Comparison of ENCODE assay signal across 18 cellular contexts in the genomic region with DNA sequence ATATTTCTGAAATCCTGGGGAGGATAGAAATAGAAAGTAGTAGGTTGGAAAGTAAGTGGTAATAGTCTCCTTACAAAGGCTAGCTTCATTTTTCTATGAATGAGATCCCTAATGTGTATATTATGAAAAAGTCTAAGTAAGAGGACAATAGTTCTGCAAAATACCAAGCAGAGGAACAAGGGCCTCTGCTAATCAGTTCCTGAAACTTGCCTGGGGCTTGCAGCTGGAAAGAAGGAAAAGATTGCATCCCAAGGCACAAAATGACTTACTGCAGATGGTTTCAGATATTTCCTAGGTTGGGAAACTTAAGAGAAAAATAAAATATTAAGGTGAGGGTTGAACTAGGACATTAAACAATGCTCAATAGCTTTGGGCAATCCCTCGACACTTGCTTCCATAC.
A peak's percentile ranks its signal among the peaks of the same experiment; 100 is the strongest.
DNase-seq lines count a peak whose midpoint lies in the region; ATAC-seq and TF ChIP-seq lines count a peak whose summit lies in the region.
"Had no signal": no experiment of that assay in that cellular context is flagged by ENCODE, and none has a peak within 500 bp of the region (broad histone marks: within the 10 kb centered on the region; RNA-seq: fewer than 3 reads in every experiment).

No MANE protein-coding gene starts in this region.

- no peak overlapping the region for H2AK5ac ChIP-seq in trophoblast cell (ENCODE audit: low read length)

- H3K9me3 ChIP-seq in SK-N-MC (ENCODE audit: low read depth, low read length) = 0 out of 2 replicates have a peak, but pooled peaks cover 4% of the 10 kb centered on the region
- no peaks in the 10 kb centered on the region for H3K9me3 ChIP-seq in trophoblast cell (ENCODE audit: insufficient read depth, low read depth, low read length)
- no peaks in the 10 kb centered on the region for H3K9me3 ChIP-seq in sigmoid colon
- no peaks in the 10 kb centered on the region for H3K9me3 ChIP-seq in right lobe of liver
- H3K9me3 ChIP-seq: A549; BLaER1 treated with 17β-estradiol and CSF1 and Interleukin-3, amounts not matched to agents 10 nM and 100 nM; Caco-2 had no signal

- no peak for ATAC-seq in HG02798 (IDR thresholded peaks at IDR 0.05; ENCODE audit: poor library complexity, unreplicated experiment)
- no peak for ATAC-seq in right lobe of liver
- ATAC-seq: A549; CD8-positive, alpha-beta T cell had no signal

- no peak overlapping the region for H2BK5ac ChIP-seq in trophoblast cell (ENCODE audit: low read depth, low read length, poor library complexity)

- intact Hi-C loops in sigmoid colon (cut with DNase I) = no loop called here
- intact Hi-C loops in right lobe of liver (cut with DNase I) = no loop called here

- H3K4me2 ChIP-seq in trophoblast cell (ENCODE audit: low read length) = no peak overlapping the region
- H3K4me2 ChIP-seq: A549; BLaER1 treated with 17β-estradiol and CSF1 and Interleukin-3, amounts not matched to agents 10 nM and 100 nM had no signal

- H3K79me1 ChIP-seq in trophoblast cell (ENCODE audit: low read length) = no peaks in the 10 kb centered on the region

- H3K27ac ChIP-seq in SK-N-MC (peak overlapping the region; percentile 40; the same call in 1 of the 2 replicates), trophoblast cell (ENCODE audit: low read depth, low read length) (no peak overlapping the region), sigmoid colon (no peak overlapping the region), right lobe of liver (no peak overlapping the region)
- H3K27ac ChIP-seq: 22Rv1; A549; BLaER1 treated with 17β-estradiol and CSF1 and Interleukin-3, amounts not matched to agents 10 nM and 100 nM; C4-2B had no signal

- H3K9ac ChIP-seq in SK-N-MC (ENCODE audit: insufficient read length) (no peak overlapping the region), trophoblast cell (ENCODE audit: low read length) (no peak overlapping the region)
- H3K9ac ChIP-seq: BLaER1 treated with 17β-estradiol and CSF1 and Interleukin-3, amounts not matched to agents 10 nM and 100 nM had no signal

- H3K4me3 ChIP-seq in SK-N-MC (peak overlapping the region; percentile 13; the same call in 1 of the 2 replicates), trophoblast cell (ENCODE audit: low read depth, low read length) (no peak overlapping the region), sigmoid colon (no peak overlapping the region), right lobe of liver (no peak overlapping the region)
- H3K4me3 ChIP-seq: A549; BLaER1 treated with 17β-estradiol and CSF1 and Interleukin-3, amounts not matched to agents 10 nM and 100 nM had no signal

- no peak overlapping the region for H2BK120ac ChIP-seq in trophoblast cell (ENCODE audit: insufficient read depth, low read length, poor library complexity)

- no peak overlapping the region for H3K18ac ChIP-seq in trophoblast cell (ENCODE audit: low read length)

- H4K12ac ChIP-seq in trophoblast cell (ENCODE audit: low read depth, low read length) = no peak overlapping the region

- no CpG with 5 or more reads among the region's 1 CpG for WGBS in trophoblast cell (ENCODE audit: extremely low coverage, insufficient coverage, insufficient read length)
- 81 to 88% methylated on average over 1 of the region's 1 CpG for WGBS in sigmoid colon, 2 donors
- WGBS in right lobe of liver (ENCODE audit: insufficient coverage, low coverage, low lambda C conversion rate, missing lambda C conversion rate) = 63% methylated on average over 1 of the region's 1 CpG

- no peak overlapping the region for H4K91ac ChIP-seq in trophoblast cell (ENCODE audit: low read depth, low read length)

- H4K8ac ChIP-seq in trophoblast cell (ENCODE audit: low read depth, low read length) = no peak overlapping the region

- H3K36me3 ChIP-seq in SK-N-MC (ENCODE audit: insufficient read depth, low read length) (peaks cover 6% of the 10 kb centered on the region; the same call in 1 of the 2 replicates), trophoblast cell (ENCODE audit: control insufficient read depth in 1 of 2, insufficient read depth in 2 of 2, low read length in 2 of 2) (no peaks in the 10 kb centered on the region), sigmoid colon (no peaks in the 10 kb centered on the region), right lobe of liver (no peaks in the 10 kb centered on the region)
- H3K36me3 ChIP-seq: BLaER1 treated with 17β-estradiol and CSF1 and Interleukin-3, amounts not matched to agents 10 nM and 100 nM had no signal

- no peak overlapping the region for H3K23ac ChIP-seq in trophoblast cell (ENCODE audit: low read length)

- H3K27me3 ChIP-seq in trophoblast cell (ENCODE audit: insufficient read depth, low read length) (no peaks in the 10 kb centered on the region), sigmoid colon (no peaks in the 10 kb centered on the region), right lobe of liver (no peaks in the 10 kb centered on the region)
- H3K27me3 ChIP-seq: BLaER1 treated with 17β-estradiol and CSF1 and Interleukin-3, amounts not matched to agents 10 nM and 100 nM had no signal

- no peaks in the 10 kb centered on the region for H3K79me2 ChIP-seq in trophoblast cell (ENCODE audit: control insufficient read depth, insufficient read depth, low read length, poor library complexity)

- DNase-seq in NCI-H69 (lab: John Stamatoyannopoulos, UW) (peak; percentile 3), SK-N-MC (ENCODE audit: low read depth, low spot score) (no peak), foreskin melanocyte (peak; percentile 59), trophoblast cell (peak; percentile 39 to 64), sigmoid colon (no peak), right lobe of liver (no peak)
- DNase-seq: AML-193; Caco-2; Calu3; CD4-positive, alpha-beta T cell; CD8-positive, alpha-beta T cell; DMS79 treated with DMSO at 0.1 percent for 48 hours; GF-D8 had no signal

- TF ChIP-seq EP300 in sigmoid colon (IDR thresholded peaks at IDR 0.05) = no peak

- TF ChIP-seq POLR2A in sigmoid colon (IDR thresholded peaks at IDR 0.05) (no peak), right lobe of liver (IDR thresholded peaks at IDR 0.05) (no peak)

- H3K14ac ChIP-seq in trophoblast cell (ENCODE audit: low read length) = no peak overlapping the region

- no peak overlapping the region for H2BK12ac ChIP-seq in trophoblast cell (ENCODE audit: low read length)

- H3K4me1 ChIP-seq in trophoblast cell (ENCODE audit: control insufficient read depth in 1 of 2, insufficient read depth in 2 of 2, low read length in 2 of 2) (peaks cover 2 to 6% of the 10 kb centered on the region in 2 experiments), sigmoid colon (no peaks in the 10 kb centered on the region), right lobe of liver (no peaks in the 10 kb centered on the region)
- H3K4me1 ChIP-seq: A549, Caco-2 had no signal

- no peak for TF ChIP-seq CTCF in sigmoid colon (IDR thresholded peaks at IDR 0.05)
- TF ChIP-seq CTCF in right lobe of liver (IDR thresholded peaks at IDR 0.05) = no peak

- no peak overlapping the region for H3K4ac ChIP-seq in trophoblast cell (ENCODE audit: low read depth, low read length)

- no peak overlapping the region for H2AFZ ChIP-seq in trophoblast cell (ENCODE audit: insufficient read depth, low read length, poor library complexity)

Comparison
In these comparisons a context has a peak if more than half of its experiments do, and no peak if none do; other contexts are left out.
1. DNase-seq: peak in NCI-H69 (single experiment), foreskin melanocyte (single experiment) and trophoblast cell (2 of 2); none in SK-N-MC (single experiment), sigmoid colon (single experiment) and right lobe of liver (0 of 3).